In genomic region chr4:146520894-146521542, GRCh38 we compare ENCODE assay signal across 2 cellular contexts.
A peak's percentile ranks its signal among the peaks of the same experiment; 100 is the strongest.
TF ChIP-seq lines count a peak whose summit lies in the region.

No MANE protein-coding gene starts in this region.

TF ChIP-seq in SK-N-SH treated with all-trans-retinoic acid at 6 μM for 48 hours, 23 proteins besides CTCF, POLR2A, EP300 and RAD21 (continued from another document):
- TF ChIP-seq POU6F1 (CRISPR knock-in tag; IDR thresholded peaks at IDR 0.05; ENCODE audit: borderline replicate concordance, low read depth) (no peak), ZNF565 (CRISPR knock-in tag; conservative IDR thresholded peaks at IDR 0.05; ENCODE audit: low read depth) (no peak), GLIS3 (CRISPR knock-in tag; IDR thresholded peaks at IDR 0.05) (no peak), TOX (CRISPR knock-in tag; IDR thresholded peaks at IDR 0.05; ENCODE audit: borderline replicate concordance) (no peak), TSHZ2 (CRISPR knock-in tag; IDR thresholded peaks at IDR 0.05) (no peak), CREB5 (CRISPR knock-in tag; IDR thresholded peaks at IDR 0.05; ENCODE audit: low read depth) (no peak), ZFP3 (CRISPR knock-in tag; IDR thresholded peaks at IDR 0.05) (no peak)

TF ChIP-seq in HepG2, 621 proteins besides CTCF, POLR2A, EP300 and RAD21 (continued from another document and continues in another):
- TF ChIP-seq PRDM10 (CRISPR knock-in tag; IDR thresholded peaks at IDR 0.05; ENCODE audit: low read depth) (0 out of 2 replicates have a peak, but pooled peaks have one; percentile 10), TARDBP (CRISPR knock-in tag; IDR thresholded peaks at IDR 0.05) (0 out of 2 replicates have a peak, but pooled peaks have one; percentile 21), KMT2B (CRISPR knock-in tag; IDR thresholded peaks at IDR 0.05) (peak; percentile 27; the same call in 1 of the 2 replicates), ZNF782 (CRISPR knock-in tag; IDR thresholded peaks at IDR 0.05; ENCODE audit: borderline replicate concordance) (no peak), ZNF441 (CRISPR knock-in tag; IDR thresholded peaks at IDR 0.05; ENCODE audit: borderline replicate concordance) (no peak), ZNF564 (CRISPR knock-in tag; IDR thresholded peaks at IDR 0.05) (no peak), BCL3 (CRISPR knock-in tag; IDR thresholded peaks at IDR 0.05) (0 out of 2 replicates have a peak, but pooled peaks have one; percentile 28), PHF21A (CRISPR knock-in tag; IDR thresholded peaks at IDR 0.05) (no peak), ZNF496 (CRISPR knock-in tag; IDR thresholded peaks at IDR 0.05; ENCODE audit: insufficient replicate concordance) (no peak), POLR2AphosphoS5 (IDR thresholded peaks at IDR 0.05; ENCODE audit: low read depth, low read length) (no peak), ZNF292 (CRISPR knock-in tag; IDR thresholded peaks at IDR 0.05; ENCODE audit: borderline replicate concordance, low read depth) (0 out of 2 replicates have a peak, but pooled peaks have one; percentile 37), TBP (CRISPR knock-in tag; IDR thresholded peaks at IDR 0.05) (no peak), ZNF281 (CRISPR knock-in tag; IDR thresholded peaks at IDR 0.05; ENCODE audit: borderline replicate concordance) (0 out of 2 replicates have a peak, but pooled peaks have one; percentile 11), ZNF362 (CRISPR knock-in tag; IDR thresholded peaks at IDR 0.05; ENCODE audit: borderline replicate concordance) (peak; percentile 31; the same call in 1 of the 2 replicates), ELF3 (CRISPR knock-in tag; IDR thresholded peaks at IDR 0.05) (peak; percentile 68), FOXO1 (CRISPR knock-in tag; IDR thresholded peaks at IDR 0.05) (no peak), CREB1 (IDR thresholded peaks at IDR 0.05) (no peak), CREB1 (CRISPR knock-in tag; IDR thresholded peaks at IDR 0.05) (peak; percentile 38; the same call in 1 of the 2 replicates), FIP1L1 (IDR thresholded peaks at IDR 0.05; ENCODE audit: borderline replicate concordance, insufficient read depth, low read depth, low read length) (no peak), ATF4 (CRISPR knock-in tag; IDR thresholded peaks at IDR 0.05) (0 out of 4 replicates have a peak, but pooled peaks of 1 of the 2 experiments have one; percentile 16), ZNF652 (CRISPR knock-in tag; IDR thresholded peaks at IDR 0.05; ENCODE audit: borderline replicate concordance, low read depth) (no peak), ZNF646 (CRISPR knock-in tag; IDR thresholded peaks at IDR 0.05) (peak; percentile 58; the same call in 1 of the 2 replicates), TFE3 (CRISPR knock-in tag; IDR thresholded peaks at IDR 0.05) (no peak), ZFY (CRISPR knock-in tag; IDR thresholded peaks at IDR 0.05) (no peak), STAG1 (CRISPR knock-in tag; IDR thresholded peaks at IDR 0.05) (no peak), GABPA (IDR thresholded peaks at IDR 0.05; ENCODE audit: low read depth, low read length) (no peak), GABPA (CRISPR knock-in tag; IDR thresholded peaks at IDR 0.05; ENCODE audit: low read depth) (no peak), ATM (IDR thresholded peaks at IDR 0.05; ENCODE audit: borderline replicate concordance) (no peak), RCOR2 (CRISPR knock-in tag; IDR thresholded peaks at IDR 0.05) (no peak), ZFP90 (CRISPR knock-in tag; IDR thresholded peaks at IDR 0.05; ENCODE audit: borderline replicate concordance) (no peak), CCDC6 (CRISPR knock-in tag; IDR thresholded peaks at IDR 0.05) (0 out of 2 replicates have a peak, but pooled peaks have one; percentile 4), ZNF598 (CRISPR knock-in tag; IDR thresholded peaks at IDR 0.05; ENCODE audit: borderline replicate concordance) (no peak), POLR2G (IDR thresholded peaks at IDR 0.05; ENCODE audit: low read depth, low read length) (0 out of 2 replicates have a peak, but pooled peaks have one; percentile 11), KDM3A (CRISPR knock-in tag; IDR thresholded peaks at IDR 0.05; ENCODE audit: low read depth) (no peak), STAT6 (CRISPR knock-in tag; IDR thresholded peaks at IDR 0.05; ENCODE audit: borderline replicate concordance) (no peak)
